Comparison of ENCODE assay signal across 1 cellular context in genomic region chr6:157840261-157840660, GRCh38.
A peak's percentile ranks its signal among the peaks of the same experiment; 100 is the strongest.
TF ChIP-seq lines count a peak whose summit lies in the region.

No MANE protein-coding gene starts in this region.

TF ChIP-seq in K562, 482 proteins besides CTCF, POLR2A, EP300 and RAD21 (continued from another document):
- TF ChIP-seq HES1 (IDR thresholded peaks at IDR 0.05; ENCODE audit: low read depth) (no peak), NCOA1 (IDR thresholded peaks at IDR 0.05; ENCODE audit: low read depth) (no peak), ZEB2 (IDR thresholded peaks at IDR 0.05) (no peak), POLR2G (IDR thresholded peaks at IDR 0.05; ENCODE audit: low read depth, low read length) (no peak), POLR2B (IDR thresholded peaks at IDR 0.05; ENCODE audit: low read depth, partially characterized antibody) (peak; percentile 18), RUNX1 (IDR thresholded peaks at IDR 0.05; ENCODE audit: low read depth) (no peak), MNT (conservative IDR thresholded peaks at IDR 0.05) (no peak), ZC3H8 (IDR thresholded peaks at IDR 0.05) (no peak), ZNF780A (CRISPR knock-in tag; IDR thresholded peaks at IDR 0.05) (no peak), SPI1 (IDR thresholded peaks at IDR 0.05; ENCODE audit: borderline replicate concordance, low read depth, low read length) (no peak), ILK (tag; IDR thresholded peaks at IDR 0.05; ENCODE audit: borderline replicate concordance, low read depth) (no peak), HNRNPLL (IDR thresholded peaks at IDR 0.05; ENCODE audit: low read depth, low read length, poor library complexity, severe bottlenecking) (no peak), HBP1 (CRISPR knock-in tag; IDR thresholded peaks at IDR 0.05) (0 out of 2 replicates have a peak, but pooled peaks have one; percentile 21), ZHX1 (conservative IDR thresholded peaks at IDR 0.05; ENCODE audit: low read length) (no peak), CHD4 (IDR thresholded peaks at IDR 0.05; ENCODE audit: insufficient read depth, insufficient replicate concordance, low read depth, low read length, poor library complexity, severe bottlenecking) (no peak), ZNF311 (CRISPR knock-in tag; IDR thresholded peaks at IDR 0.05) (no peak), JUND (IDR thresholded peaks at IDR 0.05; ENCODE audit: borderline replicate concordance, low read depth, low read length) (no peak), JUND (tag; IDR thresholded peaks at IDR 0.05; ENCODE audit: borderline replicate concordance, low read depth, low read length) (no peak), IRF1 (CRISPR knock-in tag; IDR thresholded peaks at IDR 0.05; ENCODE audit: borderline replicate concordance) (no peak), NBN (IDR thresholded peaks at IDR 0.05; ENCODE audit: low read depth) (no peak), JUNB (CRISPR knock-in tag; conservative IDR thresholded peaks at IDR 0.05) (no peak), MTA1 (IDR thresholded peaks at IDR 0.05; ENCODE audit: borderline replicate concordance) (0 out of 2 replicates have a peak, but pooled peaks have one; percentile 36), HCFC1 (IDR thresholded peaks at IDR 0.05; ENCODE audit: low read depth, low read length) (no peak), ZNF354B (CRISPR knock-in tag; IDR thresholded peaks at IDR 0.05) (no peak), CCAR2 (IDR thresholded peaks at IDR 0.05; ENCODE audit: low read depth, low read length) (no peak), ZNF280B (CRISPR knock-in tag; IDR thresholded peaks at IDR 0.05) (no peak)
